Comparison of ENCODE assay signal across 8 cellular contexts in genomic region chr16:69890114-69890890, GRCh38.
DNase-seq lines count a peak whose midpoint lies in the region; ATAC-seq and TF ChIP-seq lines count a peak whose summit lies in the region.

No MANE protein-coding gene starts in this region.

- DNase-seq in hepatocyte (ENCODE audit: low spot score) (peak; percentile 75), putamen (ENCODE audit: low spot score) (peak; percentile 97), COLO668 (lab: John Stamatoyannopoulos, UW; ENCODE audit: unreplicated experiment) (no peak)
- no peak for DNase-seq in stimulated activated naive CD4-positive, alpha-beta T cell (lab: John Stamatoyannopoulos, UW)
- DNase-seq in natural killer cell treated with Interleukin-12 subunit alpha and Interleukin-12 subunit beta and Interleukin-15 and Interleukin-18, amount 100 ng/mL, for 72 hours (ENCODE audit: low spot score), result no peak

- H3K4me1 Mint-ChIP-seq in natural killer cell treated with Interleukin-12 subunit alpha and Interleukin-12 subunit beta and Interleukin-15 and Interleukin-18, amount 100 ng/mL, for 72 hours (ENCODE audit: low read depth in 2 of 2), result peaks cover 6 to 27% of the 10 kb centered on the region in 2 donors

- H3K4me1 ChIP-seq in HUES64 (ENCODE audit: insufficient read depth, low read length) (peaks cover 10% of the 10 kb centered on the region), hepatocyte (ENCODE audit: insufficient read depth) (peaks cover 12% of the 10 kb centered on the region)

- peak overlapping the region in 1 of 2 donors; percentile 35 for H3K27ac Mint-ChIP-seq in natural killer cell treated with Interleukin-12 subunit alpha and Interleukin-12 subunit beta and Interleukin-15 and Interleukin-18, amount 100 ng/mL, for 72 hours

- H3K9me3 Mint-ChIP-seq in natural killer cell treated with Interleukin-12 subunit alpha and Interleukin-12 subunit beta and Interleukin-15 and Interleukin-18, amount 100 ng/mL, for 72 hours, result no peaks in the 10 kb centered on the region

- 76% methylated on average over 17 of the region's 17 CpGs for WGBS in HUES64
- WGBS in hepatocyte (ENCODE audit: low lambda C conversion rate, missing lambda C conversion rate), result 47% methylated on average over 17 of the region's 17 CpGs

- peak overlapping the region; percentile 50; the same call in 1 of the 2 replicates for H3K9ac ChIP-seq in HUES64 (ENCODE audit: low read depth, low read length)

- H3K27ac ChIP-seq in HUES64 (ENCODE audit: low read depth, low read length), result peak overlapping the region; percentile 78
- H3K27ac ChIP-seq in angular gyrus (ENCODE audit: low read depth, low read length), result peak overlapping the region; percentile 97
- peak overlapping the region; percentile 94 for H3K27ac ChIP-seq in hepatocyte

- H3K4me3 Mint-ChIP-seq in natural killer cell treated with Interleukin-12 subunit alpha and Interleukin-12 subunit beta and Interleukin-15 and Interleukin-18, amount 100 ng/mL, for 72 hours, result no peak overlapping the region

- H3K36me3 ChIP-seq in HUES64 (ENCODE audit: insufficient read depth, low read length), result peaks cover 8% of the 10 kb centered on the region; the same call in 1 of the 2 replicates
- no peaks in the 10 kb centered on the region for H3K36me3 ChIP-seq in hepatocyte (replicated peaks; ENCODE audit: insufficient read depth, low read depth)

- no peaks in the 10 kb centered on the region for H3K27me3 ChIP-seq in HUES64 (ENCODE audit: insufficient read depth, low read length)
- H3K27me3 ChIP-seq in hepatocyte, result no peaks in the 10 kb centered on the region

- H2AFZ ChIP-seq in hepatocyte, result peak overlapping the region; percentile 81

- H3K4me2 ChIP-seq in hepatocyte, result peak overlapping the region; percentile 56

- H3K79me2 ChIP-seq in hepatocyte, result no peaks in the 10 kb centered on the region

- TF ChIP-seq CTCF in hepatocyte (IDR thresholded peaks at IDR 0.05; ENCODE audit: poor library complexity), result no peak

- no peaks in the 10 kb centered on the region for H3K36me3 Mint-ChIP-seq in natural killer cell treated with Interleukin-12 subunit alpha and Interleukin-12 subunit beta and Interleukin-15 and Interleukin-18, amount 100 ng/mL, for 72 hours

- H3K4me3 ChIP-seq in HUES64 (ENCODE audit: low read length) (no peak overlapping the region), hepatocyte (no peak overlapping the region)

- H3K9me3 ChIP-seq in HUES64 (ENCODE audit: insufficient read depth, low read depth, low read length) (0 out of 2 replicates have a peak, but pooled peaks cover 3% of the 10 kb centered on the region), hepatocyte (ENCODE audit: low read depth) (no peaks in the 10 kb centered on the region)

- no peaks in the 10 kb centered on the region for H3K9me2 ChIP-seq in hepatocyte (replicated peaks; ENCODE audit: insufficient read depth)

- H4K20me1 ChIP-seq in hepatocyte (ENCODE audit: insufficient read depth, poor library complexity, severe bottlenecking), result no peaks in the 10 kb centered on the region

- no peak for ATAC-seq in HG03378 (IDR thresholded peaks at IDR 0.05; ENCODE audit: unreplicated experiment)
- ATAC-seq in natural killer cell treated with Interleukin-12 subunit alpha and Interleukin-12 subunit beta and Interleukin-15 and Interleukin-18, amount 100 ng/mL, for 72 hours, result no peak

- no peaks in the 10 kb centered on the region for H3K27me3 Mint-ChIP-seq in natural killer cell treated with Interleukin-12 subunit alpha and Interleukin-12 subunit beta and Interleukin-15 and Interleukin-18, amount 100 ng/mL, for 72 hours

Comparison
In these comparisons a context has a peak if more than half of its experiments do, and no peak if none do; other contexts are left out.
1. DNase-seq: peak in hepatocyte (single experiment) and putamen (single experiment); none in COLO668 (single experiment), stimulated activated naive CD4-positive, alpha-beta T cell (0 of 6) and natural killer cell treated with Interleukin-12 subunit alpha and Interleukin-12 subunit beta and Interleukin-15 and Interleukin-18, amount 100 ng/mL, for 72 hours (single experiment).
2. Peak in every context shown above with its lines, with median percentiles within 50 percentile points of each other: H3K27ac ChIP-seq.